In the genomic region with DNA sequence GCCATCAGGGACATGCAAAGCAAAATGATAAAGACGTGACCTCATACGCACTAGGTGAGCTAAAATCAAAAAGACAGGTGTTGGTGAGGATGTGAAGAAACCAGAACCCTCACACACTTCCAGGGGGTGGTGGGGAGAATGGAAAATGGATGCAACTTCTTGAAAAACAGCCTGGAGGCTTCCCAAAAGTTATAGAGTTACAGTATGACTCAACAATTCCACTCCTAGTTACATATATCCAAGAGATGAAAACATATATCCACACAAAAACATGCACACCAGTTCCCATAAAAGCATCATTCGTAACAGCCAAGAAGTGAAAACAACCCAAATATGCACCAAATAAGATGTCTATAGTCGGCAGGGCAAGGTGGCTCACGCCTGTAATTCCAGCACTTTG, we compare ENCODE assay signal across 16 cellular contexts. TPM values are rescaled to one million over a fixed set of nuclear protein-coding genes. Genes with fewer than 3 reads are reported as not detected.
A peak's percentile ranks its signal among the peaks of the same experiment; 100 is the strongest.
DNase-seq lines count a peak whose midpoint lies in the region; ATAC-seq and TF ChIP-seq lines count a peak whose summit lies in the region.
"Had no signal": no experiment of that assay in that cellular context is flagged by ENCODE, and none has a peak within 500 bp of the region (broad histone marks: within the 10 kb centered on the region; RNA-seq: fewer than 3 reads in every experiment).

No MANE protein-coding gene starts in this region.

- CTCF ChIA-PET in MCF 10A (lab: Yijun Ruan, JAX), result interaction anchor here (0.7 to 4.6 kb wide), 9 partner anchors 10 to 438 kb away, joined by 3 to 35 read pairs (median 6); no protein-coding TSS in a partner anchor

- TF ChIP-seq POLR2A in breast epithelium (IDR thresholded peaks at IDR 0.05), result no peak

- no peaks in the 10 kb centered on the region for H3K27me3 Mint-ChIP-seq in MCF 10A (ENCODE audit: insufficient read depth, unreplicated experiment)

- peak overlapping the region; percentile 83 for H3K27ac Mint-ChIP-seq in MCF 10A (ENCODE audit: low read depth, unreplicated experiment)
- H3K27ac Mint-ChIP-seq: CD8-positive, alpha-beta memory T cell; immature natural killer cell; WTC11 had no signal

- peaks cover 5 to 13% of the 10 kb centered on the region in 2 donors for H3K4me1 ChIP-seq in breast epithelium
- H3K4me1 ChIP-seq in fibroblast of lung (ENCODE audit: control insufficient read depth, extremely low read depth, insufficient read depth, low read length), result peaks cover 16% of the 10 kb centered on the region
- H3K4me1 ChIP-seq in thymus (ENCODE audit: control insufficient read depth, insufficient read depth, low read length), result no peaks in the 10 kb centered on the region
- H3K4me1 ChIP-seq: Peyer's patch, uterus had no signal

- no peak overlapping the region for H3K9ac ChIP-seq in fibroblast of lung (ENCODE audit: insufficient read depth, low read length)

- no TSS peak for BruUV-seq in MCF 10A (replicated peaks; lab: Mats Ljungman, UMichigan)

- no peak overlapping the region for H2AFZ ChIP-seq in fibroblast of lung (ENCODE audit: low read length)

- no peak for ATAC-seq in HG02798 (IDR thresholded peaks at IDR 0.05; ENCODE audit: poor library complexity, unreplicated experiment)
- ATAC-seq: WTC11 had no signal

- no peaks in the 10 kb centered on the region for H3K36me3 Mint-ChIP-seq in MCF 10A (ENCODE audit: insufficient read depth, unreplicated experiment)
- H3K36me3 Mint-ChIP-seq: CD8-positive, alpha-beta memory T cell; immature natural killer cell had no signal

- H3K36me3 ChIP-seq in breast epithelium (no peaks in the 10 kb centered on the region), fibroblast of lung (ENCODE audit: control insufficient read depth, insufficient read depth, low read length) (no peaks in the 10 kb centered on the region), thymus (ENCODE audit: control insufficient read depth, insufficient read depth) (no peaks in the 10 kb centered on the region)
- H3K36me3 ChIP-seq: neutrophil, Peyer's patch, uterus had no signal

- H4K20me1 ChIP-seq in fibroblast of lung (ENCODE audit: control insufficient read depth, extremely low read depth, insufficient read depth, low read length), result no peaks in the 10 kb centered on the region

- intact Hi-C loops in MCF 10A (cut with micrococcal nuclease) (loop anchor here (2.0 kb wide), 1 partner anchor 16 kb away; no protein-coding TSS in a partner anchor), breast epithelium (cut with DNase I; ENCODE audit: low total_unique reads) (no loop called here)

- H3K4me3 ChIP-seq in breast epithelium, result no peak overlapping the region
- H3K4me3 ChIP-seq in fibroblast of lung (replicated peaks in 1 of 4; ENCODE audit: control extremely low read depth in 1 of 4, insufficient read depth in 1 of 4, low read depth in 3 of 4, low read length in 4 of 4), result no peak overlapping the region
- H3K4me3 ChIP-seq in thymus (ENCODE audit: low read length), result no peak overlapping the region
- H3K4me3 ChIP-seq: Peyer's patch, uterus had no signal

- WGBS in thymus, result 90% methylated on average over 5 of the region's 5 CpGs

- H3K27me3 ChIP-seq in breast epithelium (no peaks in the 10 kb centered on the region), fibroblast of lung (ENCODE audit: control insufficient read depth, insufficient read depth, low read length) (no peaks in the 10 kb centered on the region), thymus (ENCODE audit: control insufficient read depth, insufficient read depth) (no peaks in the 10 kb centered on the region)
- H3K27me3 ChIP-seq: Peyer's patch, uterus had no signal

- H3K9me3 ChIP-seq in breast epithelium (no peaks in the 10 kb centered on the region), fibroblast of lung (ENCODE audit: control insufficient read depth, insufficient read depth, low read depth, low read length) (no peaks in the 10 kb centered on the region), thymus (ENCODE audit: control insufficient read depth) (no peaks in the 10 kb centered on the region)
- H3K9me3 ChIP-seq: neutrophil, Peyer's patch, uterus had no signal

- peaks cover 6% of the 10 kb centered on the region for H3K9me3 Mint-ChIP-seq in MCF 10A (ENCODE audit: unreplicated experiment)

- DNase-seq in MCF 10A (ENCODE audit: unreplicated experiment), result peak; percentile 68
- no peak for DNase-seq in breast epithelium (ENCODE audit: low spot score in 2 of 2)
- peak in 1 of 2 donors; percentile 80 for DNase-seq in fibroblast of lung (ENCODE audit: low read depth in 2 of 2)
- no peak for DNase-seq in H4 (ENCODE audit: low spot score)
- DNase-seq: activated gamma-delta T cell; CD8-positive, alpha-beta memory T cell; immature natural killer cell; NCI-H2081; Peyer's patch; stimulated activated naive CD4-positive, alpha-beta T cell; uterus had no signal

- no peaks in the 10 kb centered on the region for H3K79me2 ChIP-seq in fibroblast of lung (ENCODE audit: control insufficient read depth, insufficient read depth, low read length)

- TF ChIP-seq CTCF in MCF 10A (IDR thresholded peaks at IDR 0.05; ENCODE audit: unreplicated experiment) (no peak), breast epithelium (IDR thresholded peaks at IDR 0.05) (no peak), fibroblast of lung (conservative IDR thresholded peaks at IDR 0.05 in 1 of 2, IDR thresholded peaks at IDR 0.05 in 1 of 2; ENCODE audit: low read depth in 1 of 2, low read length in 2 of 2) (no peak)

- POLR2A ChIA-PET in MCF 10A (lab: Yijun Ruan, JAX), result interaction anchor here (0.9 to 6.3 kb wide), 8 partner anchors 10 to 438 kb away, joined by 3 to 93 read pairs (median 12); partner anchors contain the start of gene TNKS1BP1

- H3K4me3 Mint-ChIP-seq in MCF 10A (ENCODE audit: unreplicated experiment), result no peak overlapping the region
- H3K4me3 Mint-ChIP-seq: CD8-positive, alpha-beta memory T cell; immature natural killer cell; WTC11 had no signal

- H3K4me1 Mint-ChIP-seq in MCF 10A (ENCODE audit: insufficient read depth, unreplicated experiment), result peaks cover 44% of the 10 kb centered on the region

- H3K4me2 ChIP-seq in fibroblast of lung (ENCODE audit: extremely low read depth, insufficient read depth, low read length), result no peak overlapping the region

- no peak overlapping the region for H3K27ac ChIP-seq in breast epithelium
- H3K27ac ChIP-seq in fibroblast of lung (ENCODE audit: insufficient read depth, low read length), result peak overlapping the region; percentile 65
- H3K27ac ChIP-seq in thymus (ENCODE audit: low read depth), result peak overlapping the region; percentile 47
- H3K27ac ChIP-seq: neutrophil, Peyer's patch had no signal

RNA-seq across cellular contexts. Expression of gene APLNR, which starts 42.1 kb away (rescaled TPM):
- total RNA-seq in MCF 10A (2022), result not detected in 2 replicates
- 1 to 10 TPM in 1 of 3 donors, under 1 TPM in 2; 0.44 to 3.3 (median 0.80) TPM for total RNA-seq in breast epithelium
- not detected in 2 replicates for total RNA-seq in fibroblast of lung
- not detected in 2 replicates for polyA plus RNA-seq in fibroblast of lung
- polyA plus RNA-seq in fibroblast of lung (2012), result not detected in 2 replicates
- polyA minus RNA-seq in fibroblast of lung (ENCODE audit: low replicate concordance), result not detected in 2 replicates
- 1.2 TPM for polyA plus RNA-seq in thymus
- 0.10 TPM in 1 of 2 replicates, not detected in the other for total RNA-seq in H4 (2014; rRNA removed; shearing (Covaris generic))
- total RNA-seq: CD8-positive, alpha-beta memory T cell had no signal
- polyA plus RNA-seq: CD8-positive, alpha-beta memory T cell had no signal

RNA-seq across cellular contexts. Expression of gene TNKS1BP1, which starts 45.6 kb away (rescaled TPM):
- total RNA-seq in MCF 10A (2022) (198 and 202 TPM in 2 replicates), breast epithelium (100 to 1,000 TPM in 1 of 3 donors, 10 to 100 TPM in 2; 79.3 to 111 (median 82.7) TPM), fibroblast of lung (88.3 and 111 TPM in 2 replicates)
- polyA plus RNA-seq in fibroblast of lung (70.2 and 70.4 TPM in 2 replicates), thymus (237 TPM)
- 140 and 176 TPM in 2 replicates for polyA plus RNA-seq in fibroblast of lung (2012)
- 374 and 479 TPM in 2 replicates for polyA minus RNA-seq in fibroblast of lung (ENCODE audit: low replicate concordance)
- 12.6 and 18.2 TPM in 2 replicates for total RNA-seq in H4 (2014; rRNA removed; shearing (Covaris generic))

RNA-seq across cellular contexts. Expression of gene SSRP1, which starts 56.6 kb away (rescaled TPM):
- total RNA-seq in MCF 10A (2022), result 159 and 229 TPM in 2 replicates
- total RNA-seq in breast epithelium, result 10 to 100 TPM; 60.0 to 83.9 (median 76.5) TPM
- 52.7 and 55.0 TPM in 2 replicates for total RNA-seq in fibroblast of lung
- 94.1 and 173 TPM in 2 replicates for polyA plus RNA-seq in fibroblast of lung
- 83.3 and 143 TPM in 2 replicates for polyA plus RNA-seq in fibroblast of lung (2012)
- polyA minus RNA-seq in fibroblast of lung (ENCODE audit: low replicate concordance), result 193 and 444 TPM in 2 replicates
- 48.8 TPM for polyA plus RNA-seq in thymus
- 123 and 145 TPM in 2 replicates for total RNA-seq in H4 (2014; rRNA removed; shearing (Covaris generic))

RNA-seq across cellular contexts. Expression of gene P2RX3, which starts 59.0 kb away (rescaled TPM):
- total RNA-seq in MCF 10A (2022), result not detected in 2 replicates
- total RNA-seq in breast epithelium, result not detected
- not detected in 2 replicates for total RNA-seq in fibroblast of lung
- polyA plus RNA-seq in fibroblast of lung, result not detected in 2 replicates
- not detected in 2 replicates for polyA plus RNA-seq in fibroblast of lung (2012)
- polyA minus RNA-seq in fibroblast of lung (ENCODE audit: low replicate concordance), result not detected in 2 replicates
- polyA plus RNA-seq in thymus, result 0.02 TPM
- not detected in 2 replicates for total RNA-seq in H4 (2014; rRNA removed; shearing (Covaris generic))
- total RNA-seq: A172; CD8-positive, alpha-beta memory T cell had no signal
- polyA plus RNA-seq: CD8-positive, alpha-beta memory T cell; immature natural killer cell had no signal

Comparison
In these comparisons a context has a peak if more than half of its experiments do, and no peak if none do; other contexts are left out.
1. H3K27ac ChIP-seq: peak in fibroblast of lung (single experiment) and thymus (single experiment); none in breast epithelium (0 of 2).